In genomic region chr17:82235775-82236141, GRCh38 we compare ENCODE assay signal across 8 cellular contexts. TPM values are rescaled to one million over a fixed set of nuclear protein-coding genes. Genes with fewer than 3 reads are reported as not detected.
DNase-seq lines count a peak whose midpoint lies in the region; ATAC-seq and TF ChIP-seq lines count a peak whose summit lies in the region.

No MANE protein-coding gene starts in this region.

- no peak for TF ChIP-seq CTCF in Panc1 (IDR thresholded peaks at IDR 0.05)

- no peaks in the 10 kb centered on the region for H3K27me3 Mint-ChIP-seq in activated CD4-positive, alpha-beta T cell treated with anti-CD3 and anti-CD28 coated beads, Interleukin-2, amount 10 ng/mL, durations not matched to agents 24 days and 14 days

- intact Hi-C loops in activated CD4-positive, alpha-beta T cell treated with anti-CD3 and anti-CD28 coated beads, Interleukin-2, amount 10 ng/mL, durations not matched to agents 24 days and 14 days (cut with micrococcal nuclease) = loop anchor here (1.0 to 10.0 kb wide), 4 partner anchors 37 to 219 kb away; partner anchors contain the start of genes CD7, CSNK1D, CYBC1 and HEXD
- intact Hi-C loops in Panc1 (cut with micrococcal nuclease; ENCODE audit: unreplicated experiment) = loop anchor here (10.0 kb wide), 1 partner anchor 131 kb away; no protein-coding TSS in a partner anchor

- in situ Hi-C loops in Panc1 (cut with HindIII; ENCODE audit: low pct_unique_long_range_greater_than_20kb, low sequenced_read_pairs) = no loop called here

- peaks cover 2% of the 10 kb centered on the region for H3K36me3 ChIP-seq in Panc1 (ENCODE audit: control insufficient read depth, insufficient read depth, low read length)

- H3K27ac Mint-ChIP-seq in activated CD4-positive, alpha-beta T cell treated with anti-CD3 and anti-CD28 coated beads, Interleukin-2, amount 10 ng/mL, durations not matched to agents 24 days and 14 days = no peak overlapping the region

- BruUV-seq in Panc1 (replicated peaks; lab: Mats Ljungman, UMichigan) = no TSS peak

- H3K9me3 Mint-ChIP-seq in activated CD4-positive, alpha-beta T cell treated with anti-CD3 and anti-CD28 coated beads, Interleukin-2, amount 10 ng/mL, durations not matched to agents 24 days and 14 days = no peaks in the 10 kb centered on the region

- peak overlapping the region; percentile 35 for H3K4me3 Mint-ChIP-seq in activated CD4-positive, alpha-beta T cell treated with anti-CD3 and anti-CD28 coated beads, Interleukin-2, amount 10 ng/mL, durations not matched to agents 24 days and 14 days

- H3K9me3 ChIP-seq in Panc1 (ENCODE audit: control insufficient read depth, insufficient read depth, low read depth, low read length) = no peaks in the 10 kb centered on the region

- peak overlapping the region; percentile 94 for H3K27ac ChIP-seq in Panc1 (ENCODE audit: low read length)
- H3K27ac ChIP-seq in substantia nigra (ENCODE audit: low read depth, low read length, poor library complexity, severe bottlenecking) = peak overlapping the region; percentile 35

- no peaks in the 10 kb centered on the region for H3K27me3 ChIP-seq in Panc1 (ENCODE audit: control insufficient read depth, insufficient read depth, low read length)

- peaks cover 27% of the 10 kb centered on the region for H3K4me1 Mint-ChIP-seq in activated CD4-positive, alpha-beta T cell treated with anti-CD3 and anti-CD28 coated beads, Interleukin-2, amount 10 ng/mL, durations not matched to agents 24 days and 14 days

- no peak overlapping the region; a peak in 1 of 4 replicates for H3K4me3 ChIP-seq in Panc1 (ENCODE audit: low read depth in 2 of 2, low read length in 2 of 2)

- POLR2A ChIA-PET in Panc1 (lab: Charles Lee) = interaction anchor here (0.5 kb wide), 2 partner anchors 29 to 252 kb away, joined by 4 to 5 read pairs; no protein-coding TSS in a partner anchor

- no peak for DNase-seq in activated CD4-positive, alpha-beta T cell treated with anti-CD3 and anti-CD28 coated beads, Interleukin-2, amount 10 ng/mL, durations not matched to agents 24 days and 14 days
- DNase-seq in activated CD4-positive, alpha-beta T cell treated with anti-CD3 and anti-CD28 coated beads for 48 hours = no peak
- DNase-seq in Panc1 (ENCODE audit: low read depth, low spot score) (no peak), kidney tubule cell (ENCODE audit: low spot score) (peak; percentile 85), substantia nigra (lab: John Stamatoyannopoulos, UW) (peak in 1 of 49 donors; percentile 48), NCI-H446 (lab: John Stamatoyannopoulos, UW) (no peak)

- H3K36me3 Mint-ChIP-seq in activated CD4-positive, alpha-beta T cell treated with anti-CD3 and anti-CD28 coated beads, Interleukin-2, amount 10 ng/mL, durations not matched to agents 24 days and 14 days (ENCODE audit: low read depth) = peaks cover 26% of the 10 kb centered on the region

- H3K4me1 ChIP-seq in Panc1 (ENCODE audit: control insufficient read depth, insufficient read depth, low read length) = peaks cover 88% of the 10 kb centered on the region

- ATAC-seq in Panc1 = no peak
- no peak for ATAC-seq in GM21825 (IDR thresholded peaks at IDR 0.05; ENCODE audit: unreplicated experiment)
- no peak for ATAC-seq in HG02610 (IDR thresholded peaks at IDR 0.05; ENCODE audit: unreplicated experiment)

- CTCF ChIA-PET in Panc1 (lab: Charles Lee) = interaction anchor here (1.1 kb wide), 1 partner anchor 29 kb away, joined by 4 read pairs; no protein-coding TSS in a partner anchor

RNA-seq across cellular contexts. Expression of gene SLC16A3, which starts 6.9 kb away (rescaled TPM):
- 162 and 171 TPM in 2 replicates for total RNA-seq in activated CD4-positive, alpha-beta T cell treated with anti-CD3 and anti-CD28 coated beads, Interleukin-2, amount 10 ng/mL, durations not matched to agents 24 days and 14 days
- total RNA-seq in Panc1 (2021; ENCODE audit: unreplicated experiment) = 581 TPM
- 1,387 TPM for polyA plus RNA-seq in Panc1 (2012; ENCODE audit: insufficient read length)

RNA-seq across cellular contexts. Expression of gene CCDC57, which starts 23.1 kb away (rescaled TPM):
- 56.0 and 58.4 TPM in 2 replicates for total RNA-seq in activated CD4-positive, alpha-beta T cell treated with anti-CD3 and anti-CD28 coated beads, Interleukin-2, amount 10 ng/mL, durations not matched to agents 24 days and 14 days
- 63.6 TPM for total RNA-seq in Panc1 (2021; ENCODE audit: unreplicated experiment)
- polyA plus RNA-seq in Panc1 (2012; ENCODE audit: insufficient read length) = 59.2 TPM

RNA-seq across cellular contexts. Expression of gene CSNK1D, which starts 37.7 kb away (rescaled TPM):
- total RNA-seq in activated CD4-positive, alpha-beta T cell treated with anti-CD3 and anti-CD28 coated beads, Interleukin-2, amount 10 ng/mL, durations not matched to agents 24 days and 14 days = 137 and 146 TPM in 2 replicates
- total RNA-seq in Panc1 (2021; ENCODE audit: unreplicated experiment) = 234 TPM
- polyA plus RNA-seq in Panc1 (2012; ENCODE audit: insufficient read length) = 316 TPM
